11 cellular contexts compared by ENCODE assay signal in the genomic region with DNA sequence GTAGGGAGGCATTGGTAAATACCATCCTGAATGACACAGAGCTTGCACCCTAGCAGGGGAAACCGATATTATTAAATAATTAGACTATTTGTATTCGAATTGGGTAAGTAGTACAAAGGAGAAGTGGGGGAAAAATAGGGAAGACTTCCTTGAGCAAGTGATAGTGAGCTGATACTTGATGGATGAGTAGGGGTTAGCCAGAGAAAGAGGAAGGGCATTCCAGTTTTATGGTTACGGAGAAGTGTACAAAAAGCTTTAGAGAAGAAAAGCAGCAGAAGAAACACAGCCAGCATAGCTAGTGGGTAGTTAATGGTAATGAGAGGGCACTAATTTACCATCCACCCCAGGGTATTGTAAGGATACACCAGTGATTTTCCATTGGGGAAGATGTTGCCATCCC. TPM values are rescaled to one million over a fixed set of nuclear protein-coding genes. Genes with fewer than 3 reads are reported as not detected.
A peak's percentile ranks its signal among the peaks of the same experiment; 100 is the strongest.
DNase-seq lines count a peak whose midpoint lies in the region; ATAC-seq and TF ChIP-seq lines count a peak whose summit lies in the region.
"Had no signal": no experiment of that assay in that cellular context is flagged by ENCODE, and none has a peak within 500 bp of the region (broad histone marks: within the 10 kb centered on the region; RNA-seq: fewer than 3 reads in every experiment).

No MANE protein-coding gene starts in this region.

- peak overlapping the region; percentile 88 for H3K4me3 ChIP-seq in AG04449 (ENCODE audit: low read depth, low read length)
- H3K4me3 ChIP-seq in hepatocyte, result no peak overlapping the region
- H3K4me3 ChIP-seq in gastrocnemius medialis, result peak overlapping the region in 1 of 4 donors; percentile 99

- peaks cover 39% of the 10 kb centered on the region for H3K79me2 ChIP-seq in hepatocyte

- no peak overlapping the region for H2AFZ ChIP-seq in hepatocyte

- H3K36me3 Mint-ChIP-seq in T-cell, result peaks cover 21% of the 10 kb centered on the region

- peaks cover 44 to 51% (median 47%) of the 10 kb centered on the region in 3 donors for H3K4me1 Mint-ChIP-seq in T-cell

- H3K4me1 ChIP-seq in hepatocyte (ENCODE audit: insufficient read depth), result peaks cover 15% of the 10 kb centered on the region
- H3K4me1 ChIP-seq in gastrocnemius medialis, result peaks cover 15 to 21% of the 10 kb centered on the region in 2 donors

- in situ Hi-C loops in GM13977 (cut with MboI; ENCODE audit: low pct_unique_long_range_greater_than_20kb, low sequenced_read_pairs, unreplicated experiment) (loop anchor here (25.0 kb wide), 1 partner anchor 104 kb away; no protein-coding TSS in a partner anchor), gastrocnemius medialis (cut with MboI; ENCODE audit: low sequenced_read_pairs in 4 of 4) (no loop called here)

- no peaks in the 10 kb centered on the region for H3K9me2 ChIP-seq in hepatocyte (replicated peaks; ENCODE audit: insufficient read depth)

- H4K20me1 ChIP-seq in hepatocyte (ENCODE audit: insufficient read depth, poor library complexity, severe bottlenecking), result no peaks in the 10 kb centered on the region

- DNase-seq in AG04449 (ENCODE audit: low read depth, low spot score) (no peak), ELR (ENCODE audit: low read depth) (peak; percentile 44), T-cell (no peak), hepatocyte (ENCODE audit: low spot score) (no peak), NOMO-1 treated with dmso at 0.1 percent for 144 hours (lab: John Stamatoyannopoulos, UW; ENCODE audit: unreplicated experiment) (no peak), GM13977 (ENCODE audit: low spot score) (no peak), gastrocnemius medialis (no peak)
- DNase-seq: hippocampal formation had no signal

- peak overlapping the region; percentile 53 to 98 (median 82) for H3K4me3 Mint-ChIP-seq in T-cell

- no peaks in the 10 kb centered on the region for H3K9me3 Mint-ChIP-seq in T-cell

- no peak for TF ChIP-seq POLR2A in gastrocnemius medialis (IDR thresholded peaks at IDR 0.05)

- no peak overlapping the region for H3K27ac ChIP-seq in hepatocyte
- H3K27ac ChIP-seq in gastrocnemius medialis, result no peak overlapping the region
- H3K27ac ChIP-seq: ascending aorta had no signal

- H3K9me3 ChIP-seq in hepatocyte (ENCODE audit: low read depth), result no peaks in the 10 kb centered on the region
- no peaks in the 10 kb centered on the region for H3K9me3 ChIP-seq in gastrocnemius medialis
- H3K9me3 ChIP-seq: ascending aorta had no signal

- H3K27me3 ChIP-seq in hepatocyte, result no peaks in the 10 kb centered on the region
- no peaks in the 10 kb centered on the region for H3K27me3 ChIP-seq in gastrocnemius medialis
- H3K27me3 ChIP-seq: ascending aorta had no signal

- TF ChIP-seq CTCF in AG04449 (IDR thresholded peaks at IDR 0.05; ENCODE audit: insufficient read depth, low read length, missing control alignments), result no peak
- no peak for TF ChIP-seq CTCF in hepatocyte (IDR thresholded peaks at IDR 0.05; ENCODE audit: poor library complexity)
- TF ChIP-seq CTCF in GM13977 (IDR thresholded peaks at IDR 0.05; ENCODE audit: extremely low read depth, insufficient read depth, missing control alignments), result no peak
- no peak for TF ChIP-seq CTCF in gastrocnemius medialis (IDR thresholded peaks at IDR 0.05 in 4 of 5, conservative IDR thresholded peaks at IDR 0.05 in 1 of 5)

- H3K27ac Mint-ChIP-seq in T-cell, result no peak overlapping the region
- H3K27ac Mint-ChIP-seq: progenitor cell of endocrine pancreas had no signal

- intact Hi-C loops in gastrocnemius medialis (cut with DNase I; ENCODE audit: low total_unique reads), result no loop called here

- ATAC-seq in T-cell (replicated peaks in 1 of 4), result no peak
- no peak for ATAC-seq in gastrocnemius medialis
- no peak for ATAC-seq in GM21576 (IDR thresholded peaks at IDR 0.05; ENCODE audit: unreplicated experiment)

- H3K36me3 ChIP-seq in hepatocyte (replicated peaks; ENCODE audit: insufficient read depth, low read depth) (no peaks in the 10 kb centered on the region), gastrocnemius medialis (peaks cover 0 to 31% of the 10 kb centered on the region in 2 donors)

- POLR2A ChIA-PET in AG04449 (lab: Yijun Ruan, JAX), result no interaction called here
- POLR2A ChIA-PET in T-cell (lab: Charles Lee), result no interaction called here

- WGBS in hepatocyte (ENCODE audit: low lambda C conversion rate, missing lambda C conversion rate), result 94% methylated on average over 3 of the region's 3 CpGs

- no peaks in the 10 kb centered on the region for H3K27me3 Mint-ChIP-seq in T-cell
- H3K27me3 Mint-ChIP-seq: progenitor cell of endocrine pancreas had no signal

- peak overlapping the region; percentile 96 for H3K4me2 ChIP-seq in hepatocyte

- CTCF ChIA-PET in AG04449 (lab: Yijun Ruan, JAX) (interaction anchor here (1.0 to 2.3 kb wide), 6 partner anchors 10 to 667 kb away, joined by 3 to 9 read pairs (median 3); no protein-coding TSS in a partner anchor), T-cell (lab: Charles Lee) (interaction anchor here (0.6 to 1.2 kb wide), 3 partner anchors 9 to 84 kb away, joined by 3 to 4 read pairs (median 3); no protein-coding TSS in a partner anchor)

RNA-seq across cellular contexts. Expression of a gene that starts 1.6 kb away (rescaled TPM):
- total RNA-seq in T-cell, result 10 to 100 TPM; 27.4 to 42.9 (median 34.6) TPM
- total RNA-seq in hepatocyte, result 15.5 and 15.6 TPM in 2 replicates
- polyA plus RNA-seq in hepatocyte, result 19.2 and 19.6 TPM in 2 replicates
- total RNA-seq in gastrocnemius medialis, result 10 to 100 TPM; 13.6 to 22.6 (median 14.3) TPM

RNA-seq across cellular contexts. Expression of a gene that starts 1.7 kb away (rescaled TPM):
- total RNA-seq in T-cell, result under 1 TPM in 4 of 5 donors, not detected in 1; 0.09 to 0.75 (median 0.31) TPM
- total RNA-seq in hepatocyte, result 0.17 TPM in 1 of 2 replicates, not detected in the other
- polyA plus RNA-seq in hepatocyte, result not detected in 2 replicates
- total RNA-seq in gastrocnemius medialis, result not detected
- total RNA-seq: ascending aorta, progenitor cell of endocrine pancreas had no signal
